Comparison of ENCODE assay signal across 14 cellular contexts in the genomic region with DNA sequence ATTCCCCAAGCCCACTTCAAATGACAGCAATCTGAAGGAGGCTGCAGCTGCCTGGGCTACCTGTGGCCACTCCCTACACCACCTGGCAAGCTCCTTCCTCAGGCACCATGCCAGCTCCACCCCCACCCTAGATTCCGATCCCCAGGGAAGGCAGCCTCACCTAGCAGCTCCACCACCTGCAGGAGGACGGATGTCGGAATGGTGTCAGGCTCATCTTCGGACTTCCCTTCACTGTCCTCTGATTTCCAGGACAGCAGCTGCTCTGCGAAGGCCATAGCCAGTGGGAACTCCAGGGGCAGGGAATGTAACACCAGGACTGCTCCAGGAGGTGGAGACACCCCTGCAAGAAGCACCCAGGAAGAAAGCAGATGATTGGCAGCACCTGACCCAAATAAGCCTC.
DNase-seq lines count a peak whose midpoint lies in the region; TF ChIP-seq lines count a peak whose summit lies in the region.
"Had no signal": no experiment of that assay in that cellular context is flagged by ENCODE, and none has a peak within 500 bp of the region (broad histone marks: within the 10 kb centered on the region; RNA-seq: fewer than 3 reads in every experiment).

No MANE protein-coding gene starts in this region.

- peaks cover 22% of the 10 kb centered on the region for H3K4me1 ChIP-seq in suprapubic skin
- H3K4me1 ChIP-seq: ascending aorta had no signal

- H3K4me3 ChIP-seq in suprapubic skin = no peak overlapping the region
- H3K4me3 ChIP-seq: ascending aorta, smooth muscle cell had no signal

- peak overlapping the region; percentile 50 for H3K27ac ChIP-seq in epithelial cell of prostate
- H3K27ac ChIP-seq in suprapubic skin = peak overlapping the region; percentile 50

- no peak for TF ChIP-seq CTCF in suprapubic skin (IDR thresholded peaks at IDR 0.05)

- H3K9me3 ChIP-seq in suprapubic skin = no peaks in the 10 kb centered on the region
- H3K9me3 ChIP-seq: ascending aorta had no signal

- no peaks in the 10 kb centered on the region for H3K27me3 ChIP-seq in suprapubic skin
- H3K27me3 ChIP-seq: ascending aorta had no signal

- H3K36me3 ChIP-seq in suprapubic skin = peaks cover 71% of the 10 kb centered on the region

- no peak for TF ChIP-seq EP300 in suprapubic skin (IDR thresholded peaks at IDR 0.05)

- no peak for TF ChIP-seq POLR2A in suprapubic skin (IDR thresholded peaks at IDR 0.05)

- DNase-seq in NCI-H1436 (lab: John Stamatoyannopoulos, UW) (peak; percentile 45), NCI-H1436 treated with DMSO at 0.1 percent for 48 hours (lab: John Stamatoyannopoulos, UW) (no peak), NCI-H510A treated with DMSO at 0.1 percent for 48 hours (lab: John Stamatoyannopoulos, UW) (peak; percentile 81), epithelial cell of prostate (ENCODE audit: low read depth, low spot score) (peak; percentile 20), suprapubic skin (ENCODE audit: low spot score in 2 of 2) (no peak), SIG-M5 treated with dmso at 0.1 percent for 504 hours (lab: John Stamatoyannopoulos, UW; ENCODE audit: unreplicated experiment) (no peak)
- DNase-seq in stimulated activated CD4-positive, alpha-beta T cell treated with anti-CD3 and anti-CD28 coated beads, Interleukin-4, amount 100 ng/mL, for 1 hour = no peak
- no peak for DNase-seq in activated T-cell treated with anti-CD3 and anti-CD28 coated beads, Interleukin-2, amount 50 U/mL, for 1 hour
- DNase-seq: activated CD4-positive, alpha-beta T cell treated with anti-CD3 and anti-CD28 coated beads, Interleukin-2, amount 10 ng/mL, durations not matched to agents 7 days and 5 days; CD8-positive, alpha-beta memory T cell; glutamatergic neuron; Karpas-422 had no signal

- WGBS in suprapubic skin = 47% methylated on average over 5 of the region's 5 CpGs

Comparison
In these comparisons a context has a peak if more than half of its experiments do, and no peak if none do; other contexts are left out.
1. DNase-seq: peak in NCI-H1436 (single experiment), NCI-H510A treated with DMSO at 0.1 percent for 48 hours (single experiment) and epithelial cell of prostate (single experiment); none in NCI-H1436 treated with DMSO at 0.1 percent for 48 hours (single experiment), suprapubic skin (0 of 2), stimulated activated CD4-positive, alpha-beta T cell treated with anti-CD3 and anti-CD28 coated beads, Interleukin-4, amount 100 ng/mL, for 1 hour (single experiment), activated T-cell treated with anti-CD3 and anti-CD28 coated beads, Interleukin-2, amount 50 U/mL, for 1 hour (single experiment) and SIG-M5 treated with dmso at 0.1 percent for 504 hours (single experiment).